In the genomic region with DNA sequence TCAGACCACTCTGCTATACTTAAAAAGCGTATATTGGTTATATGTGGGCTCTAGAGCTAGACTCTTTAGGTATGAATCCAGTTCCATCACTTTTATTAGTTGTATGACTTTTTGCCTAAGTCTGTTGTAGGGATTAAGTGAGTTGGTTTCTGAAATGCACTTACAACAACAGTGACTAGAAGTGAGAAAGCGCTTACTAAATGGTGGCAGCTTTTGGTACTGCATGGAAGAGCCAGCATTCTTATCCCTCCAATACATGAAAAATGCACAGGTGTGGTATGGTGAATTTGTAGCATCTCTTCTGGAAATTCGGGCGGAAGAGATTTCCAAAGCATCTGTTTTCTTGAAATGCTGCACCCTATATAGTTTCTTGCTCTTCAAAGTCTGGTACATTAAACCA, we compare ENCODE assay signal across 14 cellular contexts.
DNase-seq lines count a peak whose midpoint lies in the region; ATAC-seq and TF ChIP-seq lines count a peak whose summit lies in the region.
"Had no signal": no experiment of that assay in that cellular context is flagged by ENCODE, and none has a peak within 500 bp of the region (broad histone marks: within the 10 kb centered on the region; RNA-seq: fewer than 3 reads in every experiment).

No MANE protein-coding gene starts in this region.

- DNase-seq in HuH-7 (ENCODE audit: low spot score) (peak; percentile 0), amniotic epithelial cell (ENCODE audit: low read depth) (peak; percentile 1), iPS-NIHi7 (ENCODE audit: extremely low spot score) (peak; percentile 8), foreskin melanocyte (no peak)
- DNase-seq: activated CD4-positive, CD25-positive, alpha-beta regulatory T cell; activated naive CD8-positive, alpha-beta T cell treated with anti-CD3 and anti-CD28 coated beads for 36 hours; activated T-cell treated with anti-CD3 and anti-CD28 coated beads for 4 hours; DMS79 treated with DMSO at 0.1 percent for 48 hours; left lung; NCI-H2171 had no signal

- ATAC-seq in GM21390 (IDR thresholded peaks at IDR 0.05; ENCODE audit: unreplicated experiment) (no peak), HG02938 (IDR thresholded peaks at IDR 0.05; ENCODE audit: unreplicated experiment) (no peak), GM19328 (IDR thresholded peaks at IDR 0.05; ENCODE audit: unreplicated experiment) (no peak)
- ATAC-seq: left lung had no signal

- peak; percentile 38 for TF ChIP-seq CTCF in GM12873 (IDR thresholded peaks at IDR 0.05; ENCODE audit: insufficient read depth, low read depth, low read length, missing control alignments)
